Comparison of ENCODE assay signal across 25 cellular contexts in genomic region chr7:133528796-133529195, GRCh38.
"Had no signal": no experiment of that assay in that cellular context is flagged by ENCODE, and none has a peak within 500 bp of the region (broad histone marks: within the 10 kb centered on the region; RNA-seq: fewer than 3 reads in every experiment).

No MANE protein-coding gene starts in this region.

- H3K79me2 ChIP-seq: hepatocyte had no signal

- H3K27me3 ChIP-seq: breast epithelium, colonic mucosa, esophagus muscularis mucosa, hepatocyte, left lung, neural progenitor cell, spleen, upper lobe of right lung had no signal

- ATAC-seq: activated CD4-positive, CD25-positive, alpha-beta regulatory T cell treated with anti-CD3 and anti-CD28 coated beads, Interleukin-2, amount 50 U/mL, for 24 hours; activated T-cell treated with anti-CD3 and anti-CD28 coated beads, Interleukin-2, amount 50 U/mL, for 72 hours; left lung; upper lobe of right lung had no signal

- H3K9me3 ChIP-seq: breast epithelium, colonic mucosa, esophagus muscularis mucosa, left lung, prostate gland, spleen, upper lobe of right lung had no signal

- H3K4me3 Mint-ChIP-seq: activated CD4-positive, alpha-beta memory T cell treated with anti-CD3 and anti-CD28 coated beads, Interleukin-2, amount 10 ng/mL, durations not matched to agents 7 days and 5 days; activated CD4-positive, alpha-beta T cell treated with anti-CD3 and anti-CD28 coated beads, Interleukin-2, amount 10 ng/mL, durations not matched to agents 24 days and 14 days; activated naive CD4-positive, alpha-beta T cell treated with anti-CD3 and anti-CD28 coated beads for 36 hours; activated naive CD8-positive, alpha-beta T cell treated with anti-CD3 and anti-CD28 coated beads, Interleukin-2, amount 10 ng/mL, durations not matched to agents 7 days and 5 days; activated T-cell treated with anti-CD3 and anti-CD28 coated beads, Interleukin-2, amount 50 U/mL, for 72 hours; central memory CD8-positive, alpha-beta T cell; immature natural killer cell; naive B cell; neural progenitor cell had no signal

- H3K4me3 ChIP-seq: breast epithelium, colonic mucosa, esophagus muscularis mucosa, hepatocyte, left lung, lung, neural progenitor cell, prostate gland, spleen, upper lobe of right lung had no signal

- H3K36me3 ChIP-seq: breast epithelium, colonic mucosa, esophagus muscularis mucosa, left lung, neural progenitor cell, prostate gland, spleen, upper lobe of right lung had no signal

- H3K4me1 Mint-ChIP-seq: activated CD4-positive, alpha-beta memory T cell treated with anti-CD3 and anti-CD28 coated beads, Interleukin-2, amount 10 ng/mL, durations not matched to agents 7 days and 5 days; activated CD4-positive, alpha-beta T cell treated with anti-CD3 and anti-CD28 coated beads, Interleukin-2, amount 10 ng/mL, durations not matched to agents 24 days and 14 days; activated naive CD8-positive, alpha-beta T cell treated with anti-CD3 and anti-CD28 coated beads, Interleukin-2, amount 10 ng/mL, durations not matched to agents 7 days and 5 days; central memory CD8-positive, alpha-beta T cell; naive B cell had no signal

- H3K4me2 ChIP-seq: hepatocyte, neural progenitor cell had no signal

- H3K27ac ChIP-seq: breast epithelium, colonic mucosa, esophagus muscularis mucosa, hepatocyte, left lung, neural progenitor cell, prostate gland, spleen, upper lobe of right lung, VCaP had no signal

- H2AFZ ChIP-seq: hepatocyte, neural progenitor cell had no signal

- H3K9me3 Mint-ChIP-seq: activated CD4-positive, alpha-beta memory T cell treated with anti-CD3 and anti-CD28 coated beads, Interleukin-2, amount 10 ng/mL, durations not matched to agents 7 days and 5 days; activated CD4-positive, alpha-beta T cell treated with anti-CD3 and anti-CD28 coated beads, Interleukin-2, amount 10 ng/mL, durations not matched to agents 24 days and 14 days; activated naive CD4-positive, alpha-beta T cell treated with anti-CD3 and anti-CD28 coated beads for 36 hours; activated T-cell treated with anti-CD3 and anti-CD28 coated beads, Interleukin-2, amount 50 U/mL, for 72 hours; central memory CD8-positive, alpha-beta T cell; immature natural killer cell; neural progenitor cell had no signal

- H3K27ac Mint-ChIP-seq: activated CD4-positive, alpha-beta memory T cell treated with anti-CD3 and anti-CD28 coated beads, Interleukin-2, amount 10 ng/mL, durations not matched to agents 7 days and 5 days; activated CD4-positive, alpha-beta T cell treated with anti-CD3 and anti-CD28 coated beads, Interleukin-2, amount 10 ng/mL, durations not matched to agents 24 days and 14 days; activated naive CD4-positive, alpha-beta T cell treated with anti-CD3 and anti-CD28 coated beads for 36 hours; activated naive CD8-positive, alpha-beta T cell treated with anti-CD3 and anti-CD28 coated beads, Interleukin-2, amount 10 ng/mL, durations not matched to agents 7 days and 5 days; activated T-cell treated with anti-CD3 and anti-CD28 coated beads, Interleukin-2, amount 50 U/mL, for 72 hours; neural progenitor cell had no signal

- H3K4me1 ChIP-seq: breast epithelium, colonic mucosa, left lung, neural progenitor cell, prostate gland, upper lobe of right lung had no signal

- DNase-seq: activated CD4-positive, alpha-beta memory T cell treated with anti-CD3 and anti-CD28 coated beads, Interleukin-2, amount 10 ng/mL, durations not matched to agents 7 days and 5 days; activated CD4-positive, alpha-beta T cell treated with anti-CD3 and anti-CD28 coated beads, Interleukin-2, amount 10 ng/mL, durations not matched to agents 24 days and 14 days; activated effector memory CD4-positive, alpha-beta T cell treated with Interleukin-2 at 50 U/mL for 16 hours; activated naive CD4-positive, alpha-beta T cell treated with anti-CD3 and anti-CD28 coated beads for 36 hours; activated naive CD8-positive, alpha-beta T cell treated with anti-CD3 and anti-CD28 coated beads, Interleukin-2, amount 10 ng/mL, durations not matched to agents 7 days and 5 days; activated T-cell treated with anti-CD3 and anti-CD28 coated beads, Interleukin-2, amount 50 U/mL, for 72 hours; amniotic stem cell; colonic mucosa; glutamatergic neuron; immature natural killer cell; left lung; naive B cell; spleen; stimulated activated CD4-positive, alpha-beta T cell treated with anti-CD3 and anti-CD28 coated beads, Interleukin-4, amount 100 ng/mL, for 1 hour; stimulated activated naive CD4-positive, alpha-beta T cell treated with Interleukin-2 at 50 U/mL for 16 hours; upper lobe of right lung had no signal

- H3K36me3 Mint-ChIP-seq: activated naive CD8-positive, alpha-beta T cell treated with anti-CD3 and anti-CD28 coated beads, Interleukin-2, amount 10 ng/mL, durations not matched to agents 7 days and 5 days; neural progenitor cell had no signal

- H3K27me3 Mint-ChIP-seq: activated CD4-positive, alpha-beta memory T cell treated with anti-CD3 and anti-CD28 coated beads, Interleukin-2, amount 10 ng/mL, durations not matched to agents 7 days and 5 days; activated CD4-positive, alpha-beta T cell treated with anti-CD3 and anti-CD28 coated beads, Interleukin-2, amount 10 ng/mL, durations not matched to agents 24 days and 14 days; activated naive CD8-positive, alpha-beta T cell treated with anti-CD3 and anti-CD28 coated beads, Interleukin-2, amount 10 ng/mL, durations not matched to agents 7 days and 5 days; central memory CD8-positive, alpha-beta T cell; naive B cell had no signal
